Comparison of ENCODE assay signal across 24 cellular contexts in genomic region chr4:89029591-89029990, GRCh38.
"Had no signal": no experiment of that assay in that cellular context is flagged by ENCODE, and none has a peak within 500 bp of the region (broad histone marks: within the 10 kb centered on the region; RNA-seq: fewer than 3 reads in every experiment).

No MANE protein-coding gene starts in this region.

- H3K27ac Mint-ChIP-seq: brain; endodermal cell; mesothelial cell of epicardium; nephron; stimulated activated naive CD8-positive, alpha-beta T cell treated with anti-CD3 and anti-CD28 coated beads, Interleukin-15, Interleukin-2, amounts not matched to agents 100 ng/mL and 50 ng/mL, for 24 hours; T-helper 1 cell treated with Interleukin-12 subunit alpha and Interleukin-12 subunit beta and Interleukin-4 antibody, amounts not matched to agents 30 μg/mL and 1 μg/mL, for 36 hours had no signal

- H3K27me3 Mint-ChIP-seq: brain had no signal

- H3K4me1 Mint-ChIP-seq: endodermal cell had no signal

- ATAC-seq: gastrocnemius medialis, left ventricle myocardium superior, pancreas, psoas muscle had no signal

- H3K4me3 Mint-ChIP-seq: brain; endodermal cell; mesothelial cell of epicardium; nephron; stimulated activated naive CD8-positive, alpha-beta T cell treated with anti-CD3 and anti-CD28 coated beads, Interleukin-15, Interleukin-2, amounts not matched to agents 100 ng/mL and 50 ng/mL, for 24 hours; T-helper 1 cell treated with Interleukin-12 subunit alpha and Interleukin-12 subunit beta and Interleukin-4 antibody, amounts not matched to agents 30 μg/mL and 1 μg/mL, for 36 hours had no signal

- H3K9me3 Mint-ChIP-seq: endodermal cell; mesothelial cell of epicardium; stimulated activated naive CD8-positive, alpha-beta T cell treated with anti-CD3 and anti-CD28 coated beads, Interleukin-15, Interleukin-2, amounts not matched to agents 100 ng/mL and 50 ng/mL, for 24 hours; T-helper 1 cell treated with Interleukin-12 subunit alpha and Interleukin-12 subunit beta and Interleukin-4 antibody, amounts not matched to agents 30 μg/mL and 1 μg/mL, for 36 hours had no signal

- H3K9me3 ChIP-seq: esophagus squamous epithelium, gastrocnemius medialis, neutrophil, pancreas, psoas muscle, right atrium auricular region, suprapubic skin, tibial nerve had no signal

- DNase-seq: activated CD4-positive, CD25-positive, alpha-beta regulatory T cell treated with anti-CD3 and anti-CD28 coated beads, Interleukin-2, amount 50 U/mL, for 72 hours; activated CD8-positive, alpha-beta memory T cell treated with anti-CD3 and anti-CD28 coated beads, Interleukin-2, amount 50 U/mL, for 48 hours; activated effector memory CD4-positive, alpha-beta T cell treated with anti-CD3 and anti-CD28 coated beads, Interleukin-2, amount 50 U/mL, for 16 hours; activated naive CD4-positive, alpha-beta T cell treated with anti-CD3 and anti-CD28 coated beads, Interleukin-2, amount 50 U/mL, for 16 hours; activated T-cell treated with anti-CD3 and anti-CD28 coated beads, Interleukin-2, amount 50 U/mL, for 48 hours; aorta; endodermal cell; esophagus squamous epithelium; gastrocnemius medialis; hippocampal formation; left ventricle myocardium superior; mammary epithelial cell; pancreas; psoas muscle; stimulated activated CD4-positive, alpha-beta T cell treated with anti-CD3 and anti-CD28 coated beads, Interleukin-4, amount 100 ng/mL, for 24 hours had no signal
